In genomic region chr19:13841339-13842293, GRCh38 we compare ENCODE assay signal across 8 cellular contexts. TPM values are rescaled to one million over a fixed set of nuclear protein-coding genes. Genes with fewer than 3 reads are reported as not detected.
DNase-seq lines count a peak whose midpoint lies in the region; ATAC-seq and TF ChIP-seq lines count a peak whose summit lies in the region.

No MANE protein-coding gene starts in this region.

- H3K27me3 ChIP-seq in RWPE2 (ENCODE audit: insufficient read depth, poor library complexity, severe bottlenecking) (no peaks in the 10 kb centered on the region), tibial nerve (no peaks in the 10 kb centered on the region)

- H3K36me3 ChIP-seq in RWPE2 (ENCODE audit: low read depth): peaks cover 54% of the 10 kb centered on the region
- no peaks in the 10 kb centered on the region for H3K36me3 ChIP-seq in tibial nerve

- no peak for TF ChIP-seq CTCF in GM12865 (IDR thresholded peaks at IDR 0.05; ENCODE audit: insufficient read depth, low read depth, low read length, missing control alignments)
- no peak for TF ChIP-seq CTCF in RWPE2 (IDR thresholded peaks at IDR 0.05; ENCODE audit: poor library complexity, severe bottlenecking)
- TF ChIP-seq CTCF in lower leg skin (IDR thresholded peaks at IDR 0.05): no peak
- no peak for TF ChIP-seq CTCF in tibial nerve (IDR thresholded peaks at IDR 0.05)

- peak overlapping the region; percentile 66 for H3K4me3 ChIP-seq in GM12865 (ENCODE audit: low read depth, low read length)
- H3K4me3 ChIP-seq in RWPE2 (ENCODE audit: severe bottlenecking): peak overlapping the region; percentile 88
- peak overlapping the region; percentile 92 for H3K4me3 ChIP-seq in lower leg skin (ENCODE audit: low read depth, poor library complexity, severe bottlenecking)
- H3K4me3 ChIP-seq in tibial nerve: peak overlapping the region; percentile 85 to 99 (median 96)

- TF ChIP-seq POLR2A in lower leg skin (IDR thresholded peaks at IDR 0.05) (no peak), tibial nerve (IDR thresholded peaks at IDR 0.05) (no peak)

- TF ChIP-seq EP300 in tibial nerve (IDR thresholded peaks at IDR 0.05): peak in 1 of 2 donors; percentile 63

- H3K4me1 ChIP-seq in RWPE2 (ENCODE audit: insufficient read depth, poor library complexity, severe bottlenecking) (peaks cover 34% of the 10 kb centered on the region), tibial nerve (peaks cover 0 to 80% (median 63%) of the 10 kb centered on the region in 4 donors)

- no peak for ATAC-seq in RWPE2 (ENCODE audit: low read depth)
- ATAC-seq in HG03354 (IDR thresholded peaks at IDR 0.05; ENCODE audit: poor library complexity, severe bottlenecking, unreplicated experiment): no peak
- no peak for ATAC-seq in HG03045 (IDR thresholded peaks at IDR 0.05; ENCODE audit: unreplicated experiment)

- intact Hi-C loops in lower leg skin (cut with DNase I; ENCODE audit: low total_unique reads): no loop called here

- DNase-seq in GM12865 (ENCODE audit: low read depth) (no peak), RWPE2 (ENCODE audit: low spot score) (peak; percentile 82), lower leg skin (ENCODE audit: low spot score in 2 of 2) (peak; percentile 79 to 96), tibial nerve (ENCODE audit: low spot score in 2 of 2) (peak in 1 of 2 donors; percentile 42)
- DNase-seq in effector CD8-positive, alpha-beta T cell (lab: John Stamatoyannopoulos, UW): no peak

- H3K27ac ChIP-seq in RWPE2 (ENCODE audit: poor library complexity, severe bottlenecking) (peak overlapping the region; percentile 98), cingulate gyrus (ENCODE audit: low read depth, low read length) (peak overlapping the region; percentile 87), tibial nerve (peak overlapping the region; percentile 96 to 100 (median 98))

- H3K9me3 ChIP-seq in RWPE2 (ENCODE audit: severe bottlenecking) (no peaks in the 10 kb centered on the region), tibial nerve (no peaks in the 10 kb centered on the region)

- WGBS in lower leg skin, 2 donors: 0 to 1% methylated on average over 11 to 24 of the region's 24 CpGs
- 1% methylated on average over 10 to 19 of the region's 24 CpGs for WGBS in tibial nerve, 2 donors

RNA-seq across cellular contexts. Expression of gene NANOS3, which starts 35.3 kb away (rescaled TPM):
- total RNA-seq in lower leg skin (not detected), tibial nerve (not detected)

RNA-seq across cellular contexts. Expression of gene ZSWIM4, which starts 46.4 kb away (rescaled TPM):
- total RNA-seq in lower leg skin (10 to 100 TPM; 22.3 to 29.9 (median 23.3) TPM), tibial nerve (10 to 100 TPM in 1 of 4 donors, 1 to 10 TPM in 3; 2.8 to 19.8 (median 4.0) TPM)

Comparison
In these comparisons a context has a peak if more than half of its experiments do, and no peak if none do; other contexts are left out.
1. DNase-seq: peak in RWPE2 (single experiment) and lower leg skin (2 of 2); none in GM12865 (single experiment) and effector CD8-positive, alpha-beta T cell (single experiment).
2. Peak in every context shown above with its lines, with median percentiles within 50 percentile points of each other: H3K4me3 ChIP-seq and H3K27ac ChIP-seq.